In genomic region chr7:64997927-64998391, GRCh38 we compare ENCODE assay signal across 1 cellular context.
A peak's percentile ranks its signal among the peaks of the same experiment; 100 is the strongest.
TF ChIP-seq lines count a peak whose summit lies in the region.

No MANE protein-coding gene starts in this region.

TF ChIP-seq in HepG2, 621 proteins besides CTCF, POLR2A, EP300 and RAD21 (continued from another document):
- TF ChIP-seq ZNF687 (CRISPR knock-in tag; IDR thresholded peaks at IDR 0.05) (peak; percentile 54), ZFP90 (CRISPR knock-in tag; IDR thresholded peaks at IDR 0.05; ENCODE audit: borderline replicate concordance) (0 out of 2 replicates have a peak, but pooled peaks have one; percentile 16), FOXK1 (CRISPR knock-in tag; IDR thresholded peaks at IDR 0.05; ENCODE audit: borderline replicate concordance, low read depth) (no peak), RBFOX2 (IDR thresholded peaks at IDR 0.05; ENCODE audit: low read depth, low read length) (0 out of 2 replicates have a peak, but pooled peaks have one; percentile 27), PATZ1 (CRISPR knock-in tag; IDR thresholded peaks at IDR 0.05) (peak; percentile 29; the same call in 1 of the 2 replicates), ARID4A (CRISPR knock-in tag; IDR thresholded peaks at IDR 0.05; ENCODE audit: borderline replicate concordance) (no peak), DZIP1 (CRISPR knock-in tag; IDR thresholded peaks at IDR 0.05) (no peak), ZNF18 (CRISPR knock-in tag; IDR thresholded peaks at IDR 0.05; ENCODE audit: insufficient replicate concordance) (no peak), ZC3H4 (CRISPR knock-in tag; IDR thresholded peaks at IDR 0.05; ENCODE audit: borderline replicate concordance) (peak; percentile 89; the same call in 1 of the 2 replicates), AHDC1 (CRISPR knock-in tag; IDR thresholded peaks at IDR 0.05; ENCODE audit: borderline replicate concordance) (0 out of 2 replicates have a peak, but pooled peaks have one; percentile 19), ZNF142 (CRISPR knock-in tag; IDR thresholded peaks at IDR 0.05) (0 out of 2 replicates have a peak, but pooled peaks have one; percentile 55), POLR2AphosphoS5 (IDR thresholded peaks at IDR 0.05; ENCODE audit: low read depth, low read length) (peak; percentile 21; the same call in 1 of the 2 replicates), MED1 (CRISPR knock-in tag; IDR thresholded peaks at IDR 0.05) (peak; percentile 13; the same call in 1 of the 2 replicates), MLLT10 (CRISPR knock-in tag; IDR thresholded peaks at IDR 0.05) (no peak)
